7 cellular contexts compared by ENCODE assay signal in the genomic region with DNA sequence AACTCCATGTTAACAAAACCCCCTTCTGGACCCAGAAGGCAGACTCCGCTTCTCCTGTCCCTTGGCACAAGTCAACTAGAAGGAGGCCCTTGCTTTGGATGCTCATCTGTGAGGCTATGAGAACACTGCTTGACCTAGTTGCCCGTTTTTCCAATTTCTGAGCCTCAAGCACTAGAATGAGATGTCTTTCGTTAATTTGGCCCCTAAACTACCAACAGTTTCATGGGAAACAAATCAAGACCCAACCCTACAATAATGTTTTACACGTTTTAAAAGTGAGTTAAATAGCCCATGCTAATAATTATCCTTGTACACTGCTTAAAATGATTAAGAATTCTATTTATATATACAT. TPM values are rescaled to one million over a fixed set of nuclear protein-coding genes. Genes with fewer than 3 reads are reported as not detected.
DNase-seq lines count a peak whose midpoint lies in the region; ATAC-seq, FAIRE-seq and TF ChIP-seq lines count a peak whose summit lies in the region.

No MANE protein-coding gene starts in this region.

- intact Hi-C loops in kidney (cut with DNase I), result no loop called here

- H3K27ac ChIP-seq in kidney (ENCODE audit: low read depth in 2 of 2, low read length in 2 of 2) (peak overlapping the region; percentile 96 to 99), suprapubic skin (peak overlapping the region; percentile 98)

- TF ChIP-seq CTCF in kidney (IDR thresholded peaks at IDR 0.05; ENCODE audit: borderline replicate concordance, extremely low read depth, insufficient read depth) (no peak), suprapubic skin (IDR thresholded peaks at IDR 0.05) (no peak)

- 46% methylated on average over 4 of the region's 4 CpGs for WGBS in suprapubic skin

- no peaks in the 10 kb centered on the region for H3K27me3 Mint-ChIP-seq in activated naive CD8-positive, alpha-beta T cell treated with anti-CD3 and anti-CD28 coated beads, Interleukin-2, amount 50 U/mL, for 24 hours

- DNase-seq in Jurkat, Clone E6-1 (ENCODE audit: low read depth, low spot score), result no peak
- no peak for DNase-seq in activated naive CD8-positive, alpha-beta T cell treated with anti-CD3 and anti-CD28 coated beads, Interleukin-2, amount 50 U/mL, for 24 hours
- DNase-seq in kidney, result no peak
- DNase-seq in suprapubic skin (ENCODE audit: low spot score in 2 of 2), result no peak
- DNase-seq in NCI-H2227 treated with DMSO at 0.1 percent for 48 hours (lab: John Stamatoyannopoulos, UW), result no peak
- DNase-seq in DMS53 treated with DMSO at 0.1 percent for 48 hours (lab: John Stamatoyannopoulos, UW; ENCODE audit: unreplicated experiment), result no peak

- no peak for TF ChIP-seq EP300 in suprapubic skin (IDR thresholded peaks at IDR 0.05)

- peak overlapping the region in 1 of 2 donors; percentile 87 for H3K9ac ChIP-seq in kidney (ENCODE audit: low read length in 2 of 2)

- ATAC-seq in activated naive CD8-positive, alpha-beta T cell treated with anti-CD3 and anti-CD28 coated beads, Interleukin-2, amount 50 U/mL, for 24 hours, result no peak
- no peak for ATAC-seq in HG02973 (IDR thresholded peaks at IDR 0.05; ENCODE audit: unreplicated experiment)

- peaks cover 9% of the 10 kb centered on the region for H3K9me3 Mint-ChIP-seq in activated naive CD8-positive, alpha-beta T cell treated with anti-CD3 and anti-CD28 coated beads, Interleukin-2, amount 50 U/mL, for 24 hours

- no peak for FAIRE-seq in kidney (lab: Jason Lieb, UNC)

- no peak for TF ChIP-seq POLR2A in suprapubic skin (IDR thresholded peaks at IDR 0.05)

- H3K4me3 ChIP-seq in Jurkat, Clone E6-1 (ENCODE audit: low read length), result peak overlapping the region; percentile 75
- H3K4me3 ChIP-seq in kidney (ENCODE audit: low read length in 2 of 2), result peak overlapping the region; percentile 89 to 90
- H3K4me3 ChIP-seq in suprapubic skin, result peak overlapping the region; percentile 95

- peak overlapping the region; percentile 88 for H3K4me3 Mint-ChIP-seq in activated naive CD8-positive, alpha-beta T cell treated with anti-CD3 and anti-CD28 coated beads, Interleukin-2, amount 50 U/mL, for 24 hours

- no peaks in the 10 kb centered on the region for H3K36me3 ChIP-seq in kidney (ENCODE audit: control insufficient read depth in 1 of 2, insufficient read depth in 2 of 2, low read length in 2 of 2)
- no peaks in the 10 kb centered on the region for H3K36me3 ChIP-seq in suprapubic skin

- H3K27me3 ChIP-seq in suprapubic skin, result no peaks in the 10 kb centered on the region

- peak overlapping the region; percentile 98 for H3K27ac Mint-ChIP-seq in activated naive CD8-positive, alpha-beta T cell treated with anti-CD3 and anti-CD28 coated beads, Interleukin-2, amount 50 U/mL, for 24 hours

- H3K4me1 ChIP-seq in kidney (ENCODE audit: control insufficient read depth in 1 of 2, insufficient read depth in 1 of 2, low read depth in 1 of 2, low read length in 2 of 2) (peaks cover 0 to 3% of the 10 kb centered on the region in 2 donors), suprapubic skin (peaks cover 20% of the 10 kb centered on the region)

- no peaks in the 10 kb centered on the region for H3K9me3 ChIP-seq in kidney (ENCODE audit: control insufficient read depth in 1 of 2, low read length in 2 of 2)
- H3K9me3 ChIP-seq in suprapubic skin, result no peaks in the 10 kb centered on the region

- peaks cover 32% of the 10 kb centered on the region for H3K4me1 Mint-ChIP-seq in activated naive CD8-positive, alpha-beta T cell treated with anti-CD3 and anti-CD28 coated beads, Interleukin-2, amount 50 U/mL, for 24 hours

- peaks cover 10% of the 10 kb centered on the region for H3K36me3 Mint-ChIP-seq in activated naive CD8-positive, alpha-beta T cell treated with anti-CD3 and anti-CD28 coated beads, Interleukin-2, amount 50 U/mL, for 24 hours (ENCODE audit: low read depth)

RNA-seq across cellular contexts. Expression of a gene that starts 2.2 kb away (rescaled TPM):
- 12.1 TPM for polyA plus RNA-seq in Jurkat, Clone E6-1 (2012; ENCODE audit: insufficient read depth, insufficient read length)
- total RNA-seq in kidney (69.0 TPM), suprapubic skin (10 to 100 TPM; 50.4 to 68.8 (median 56.5) TPM)
- 23.4 TPM for polyA plus RNA-seq in kidney (ENCODE audit: insufficient read depth, low read depth, low replicate concordance)
